23 cellular contexts compared by ENCODE assay signal in the genomic region with DNA sequence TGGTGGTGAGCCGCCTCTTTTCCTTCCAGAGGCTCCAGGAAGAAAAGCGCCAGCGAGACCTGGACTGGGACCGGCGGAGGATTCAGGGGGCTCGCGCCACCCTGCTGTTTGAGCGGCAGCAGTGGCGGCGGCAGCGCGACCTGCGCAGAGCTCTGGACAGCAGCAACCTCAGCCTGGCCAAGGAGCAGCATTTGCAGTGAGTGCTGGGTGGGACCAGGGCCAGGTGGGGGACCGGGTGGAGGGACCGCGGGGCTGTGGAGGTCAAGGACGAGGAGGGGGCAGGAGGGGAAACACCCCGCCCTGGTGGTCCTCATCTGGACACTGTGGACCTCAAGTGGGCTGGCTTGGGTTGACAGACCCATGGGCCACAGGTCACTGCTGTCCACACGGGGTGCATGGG. TPM values are rescaled to one million over a fixed set of nuclear protein-coding genes. Genes with fewer than 3 reads are reported as not detected.
DNase-seq lines count a peak whose midpoint lies in the region; ATAC-seq and TF ChIP-seq lines count a peak whose summit lies in the region.
"Had no signal": no experiment of that assay in that cellular context is flagged by ENCODE, and none has a peak within 500 bp of the region (broad histone marks: within the 10 kb centered on the region; RNA-seq: fewer than 3 reads in every experiment).

No MANE protein-coding gene starts in this region.

- 89 to 91% methylated on average over 19 of the region's 19 CpGs for WGBS in heart right ventricle, 2 donors
- 86 to 91% (median 87%) methylated on average over 6 to 19 of the region's 19 CpGs for WGBS in spleen, 5 donors

- TF ChIP-seq CTCF in heart right ventricle (IDR thresholded peaks at IDR 0.05) (no peak), lower lobe of right lung (IDR thresholded peaks at IDR 0.05) (no peak), spleen (IDR thresholded peaks at IDR 0.05 in 8 of 11, conservative IDR thresholded peaks at IDR 0.05 in 3 of 11) (no peak)

- no peaks in the 10 kb centered on the region for H3K27me3 Mint-ChIP-seq in stimulated activated naive CD8-positive, alpha-beta T cell treated with anti-CD3 and anti-CD28 coated beads, Interleukin-15, amount 100 ng/mL, for 72 hours
- H3K27me3 Mint-ChIP-seq: CD4-positive, alpha-beta T cell had no signal

- H3K27me3 ChIP-seq in heart right ventricle (peaks cover 0 to 4% (median 0%) of the 10 kb centered on the region in 7 donors), lower lobe of right lung (ENCODE audit: low read depth) (no peaks in the 10 kb centered on the region), spleen (replicated peaks in 1 of 7) (peaks cover 0 to 4% (median 0%) of the 10 kb centered on the region in 7 donors)
- H3K27me3 ChIP-seq: SJSA1 had no signal

- H3K4me3 ChIP-seq in heart right ventricle (no peak overlapping the region), lower lobe of right lung (no peak overlapping the region), spleen (no peak overlapping the region)
- H3K4me3 ChIP-seq: BLaER1 treated with 17β-estradiol and CSF1 and Interleukin-3, amounts not matched to agents 10 nM and 100 nM; PC-9; SJSA1 had no signal

- ATAC-seq in heart right ventricle (no peak), lower lobe of right lung (no peak)
- no peak for ATAC-seq in stimulated activated naive CD8-positive, alpha-beta T cell treated with anti-CD3 and anti-CD28 coated beads, Interleukin-15, amount 100 ng/mL, for 72 hours
- ATAC-seq: HCT116, Right ventricle myocardium inferior had no signal

- intact Hi-C loops in cardiac septum (cut with DNase I) (no loop called here), heart right ventricle (cut with DNase I) (loop anchor here in 4 of 10 donors (10.0 kb wide), 3 partner anchors 106 to 326 kb away; no protein-coding TSS in a partner anchor), lower lobe of right lung (cut with DNase I) (no loop called here), spleen (cut with DNase I; ENCODE audit: low total_unique reads) (no loop called here)

- H3K27ac Mint-ChIP-seq in stimulated activated naive CD8-positive, alpha-beta T cell treated with anti-CD3 and anti-CD28 coated beads, Interleukin-15, amount 100 ng/mL, for 72 hours: no peak overlapping the region
- H3K27ac Mint-ChIP-seq: CD4-positive, alpha-beta T cell had no signal

- peak; percentile 60 for DNase-seq in cardiac septum (ENCODE audit: low spot score)
- DNase-seq in heart right ventricle: no peak
- peak; percentile 30 for DNase-seq in lower lobe of right lung
- peak; percentile 63 for DNase-seq in spleen
- no peak for DNase-seq in Kasumi-1 (lab: John Stamatoyannopoulos, UW)
- no peak for DNase-seq in stimulated activated naive CD8-positive, alpha-beta T cell treated with anti-CD3 and anti-CD28 coated beads, Interleukin-15, amount 100 ng/mL, for 72 hours
- no peak for DNase-seq in HUDEP-2 (lab: John Stamatoyannopoulos, UW; ENCODE audit: unreplicated experiment in 76 of 76)
- DNase-seq: CD4-positive, alpha-beta T cell; IMR-90; KG1; MM.1S; NCI-H1694; NCI-H2029 treated with DMSO at 0.1 percent for 48 hours; NCI-H526 treated with DMSO at 0.1 percent for 48 hours; PC-9 had no signal

- H3K4me1 Mint-ChIP-seq in stimulated activated naive CD8-positive, alpha-beta T cell treated with anti-CD3 and anti-CD28 coated beads, Interleukin-15, amount 100 ng/mL, for 72 hours: peaks cover 9% of the 10 kb centered on the region

- H3K36me3 ChIP-seq in heart right ventricle (no peaks in the 10 kb centered on the region), lower lobe of right lung (no peaks in the 10 kb centered on the region), spleen (no peaks in the 10 kb centered on the region)
- H3K36me3 ChIP-seq: BLaER1 treated with 17β-estradiol and CSF1 and Interleukin-3, amounts not matched to agents 10 nM and 100 nM; SJSA1 had no signal

- peaks cover 0 to 8% (median 0%) of the 10 kb centered on the region in 11 donors for H3K9me3 ChIP-seq in heart right ventricle
- H3K9me3 ChIP-seq in lower lobe of right lung: no peaks in the 10 kb centered on the region
- peaks cover 0 to 9% (median 4%) of the 10 kb centered on the region in 8 donors for H3K9me3 ChIP-seq in spleen
- H3K9me3 ChIP-seq: SJSA1 had no signal

- H3K4me3 Mint-ChIP-seq in stimulated activated naive CD8-positive, alpha-beta T cell treated with anti-CD3 and anti-CD28 coated beads, Interleukin-15, amount 100 ng/mL, for 72 hours: no peak overlapping the region
- H3K4me3 Mint-ChIP-seq: CD4-positive, alpha-beta T cell had no signal

- H3K27ac ChIP-seq in heart right ventricle: no peak overlapping the region
- no peak overlapping the region for H3K27ac ChIP-seq in lower lobe of right lung
- no peak overlapping the region for H3K27ac ChIP-seq in spleen
- H3K27ac ChIP-seq: BLaER1 treated with 17β-estradiol and CSF1 and Interleukin-3, amounts not matched to agents 10 nM and 100 nM; PC-9; SJSA1 had no signal

- TF ChIP-seq POLR2A in spleen (IDR thresholded peaks at IDR 0.05): no peak

- peaks cover 0 to 11% of the 10 kb centered on the region in 2 donors for H3K9me3 Mint-ChIP-seq in stimulated activated naive CD8-positive, alpha-beta T cell treated with anti-CD3 and anti-CD28 coated beads, Interleukin-15, amount 100 ng/mL, for 72 hours
- H3K9me3 Mint-ChIP-seq: CD4-positive, alpha-beta T cell had no signal

- H3K4me1 ChIP-seq in heart right ventricle: peaks cover 0 to 15% (median 8%) of the 10 kb centered on the region in 9 donors
- H3K4me1 ChIP-seq in lower lobe of right lung: peaks cover 9% of the 10 kb centered on the region
- H3K4me1 ChIP-seq in spleen: peaks cover 8 to 12% (median 9%) of the 10 kb centered on the region in 6 donors

RNA-seq across cellular contexts. Expression of a gene that starts 17.4 kb away (rescaled TPM):
- total RNA-seq in cardiac septum (not detected), heart right ventricle (1 to 10 TPM in 1 of 10 donors, under 1 TPM in 1, not detected in 8; 0.20 to 1.2 TPM), lower lobe of right lung (2.6 TPM), spleen (under 1 TPM in 3 of 7 donors, not detected in 4; 0.27 to 0.83 (median 0.38) TPM)
- polyA plus RNA-seq in heart right ventricle (under 1 TPM in 1 of 2 donors, not detected in 1; 0.06 TPM), spleen (under 1 TPM; 0.30 to 0.48 (median 0.36) TPM)
- total RNA-seq: SJSA1 had no signal

RNA-seq across cellular contexts. Expression of a gene that starts 17.5 kb away (rescaled TPM):
- total RNA-seq in cardiac septum (not detected), heart right ventricle (under 1 TPM in 1 of 10 donors, not detected in 9; 0.05 TPM), lower lobe of right lung (not detected), spleen (under 1 TPM in 1 of 7 donors, not detected in 6; 0.10 TPM)
- polyA plus RNA-seq in heart right ventricle (not detected), spleen (under 1 TPM in 2 of 3 donors, not detected in 1; 0.06 to 0.12 TPM)
- total RNA-seq: CD4-positive, alpha-beta T cell; Daoy; G401; H1; IMR-90; Right ventricle myocardium inferior; SJSA1 had no signal
- polyA plus RNA-seq: AG04450, IMR-90 had no signal

Comparison
In these comparisons a context has a peak if more than half of its experiments do, and no peak if none do; other contexts are left out.
1. DNase-seq: peak in cardiac septum (single experiment), lower lobe of right lung (single experiment) and spleen (single experiment); none in heart right ventricle (0 of 2), Kasumi-1 (0 of 2), stimulated activated naive CD8-positive, alpha-beta T cell treated with anti-CD3 and anti-CD28 coated beads, Interleukin-15, amount 100 ng/mL, for 72 hours (0 of 2) and HUDEP-2 (0 of 76).